ENCODE assay signal across 1 cellular context in the genomic region with DNA sequence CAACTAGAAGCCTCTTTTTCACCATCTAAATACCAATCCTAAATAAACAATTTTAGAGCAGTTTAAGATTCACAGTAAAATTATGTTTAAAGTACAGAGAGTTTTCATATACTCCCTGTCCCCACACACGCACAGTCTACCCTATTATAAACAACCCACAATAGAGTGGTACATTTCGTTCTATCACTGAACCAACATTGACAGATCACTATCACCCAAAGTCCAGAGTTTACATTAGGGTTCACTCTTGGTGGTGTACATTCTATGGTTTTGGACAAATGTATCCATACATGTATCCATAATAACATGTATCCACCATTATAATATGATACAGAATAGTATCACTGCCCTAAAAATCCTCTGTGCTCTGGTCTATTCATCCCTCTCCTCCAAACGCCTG.
A peak's percentile ranks its signal among the peaks of the same experiment; 100 is the strongest.
TF ChIP-seq lines count a peak whose summit lies in the region.

No MANE protein-coding gene starts in this region.

TF ChIP-seq in HepG2, 621 proteins besides CTCF, POLR2A, EP300 and RAD21 (continued from another document and continues in another):
- TF ChIP-seq ZNF75D (CRISPR knock-in tag; IDR thresholded peaks at IDR 0.05; ENCODE audit: borderline replicate concordance) (no peak), HDAC2 (CRISPR knock-in tag; IDR thresholded peaks at IDR 0.05) (peak; percentile 46; the same call in 1 of the 2 replicates), TEAD3 (CRISPR knock-in tag; optimal IDR thresholded peaks at IDR 0.05; ENCODE audit: borderline replicate concordance) (peak; percentile 9), SRY (CRISPR knock-in tag; IDR thresholded peaks at IDR 0.05) (no peak), ZNF12 (CRISPR knock-in tag; IDR thresholded peaks at IDR 0.05) (no peak), HMG20A (CRISPR knock-in tag; IDR thresholded peaks at IDR 0.05; ENCODE audit: borderline replicate concordance) (no peak; the same call in 1 of the 2 replicates), MTF1 (CRISPR knock-in tag; IDR thresholded peaks at IDR 0.05) (no peak), EED (CRISPR knock-in tag; IDR thresholded peaks at IDR 0.05) (no peak), BHLHE40 (IDR thresholded peaks at IDR 0.05; ENCODE audit: low read length) (no peak), ZNF883 (CRISPR knock-in tag; IDR thresholded peaks at IDR 0.05; ENCODE audit: not compliant biosample characterization) (no peak), PCBP2 (optimal IDR thresholded peaks at IDR 0.05; ENCODE audit: low read depth, low read length, poor library complexity, severe bottlenecking) (no peak), HNF4A (CRISPR knock-in tag; IDR thresholded peaks at IDR 0.05) (peak; percentile 83), HNRNPH1 (optimal IDR thresholded peaks at IDR 0.05; ENCODE audit: low read depth, low read length) (no peak), SUZ12 (IDR thresholded peaks at IDR 0.05; ENCODE audit: low read depth, low read length) (no peak), CBX5 (CRISPR knock-in tag; IDR thresholded peaks at IDR 0.05; ENCODE audit: borderline replicate concordance) (no peak), FLYWCH1 (CRISPR knock-in tag; IDR thresholded peaks at IDR 0.05) (no peak), ZNF772 (CRISPR knock-in tag; IDR thresholded peaks at IDR 0.05) (no peak), ASH2L (IDR thresholded peaks at IDR 0.05; ENCODE audit: insufficient read length, low read depth, low read length) (peak; percentile 22), HNRNPL (IDR thresholded peaks at IDR 0.05; ENCODE audit: low read depth, low read length) (no peak), ZFP41 (CRISPR knock-in tag; IDR thresholded peaks at IDR 0.05; ENCODE audit: borderline replicate concordance) (no peak), FOXC1 (CRISPR knock-in tag; IDR thresholded peaks at IDR 0.05; ENCODE audit: borderline replicate concordance) (no peak), CHCHD3 (CRISPR knock-in tag; IDR thresholded peaks at IDR 0.05) (no peak), ZSCAN9 (CRISPR knock-in tag; IDR thresholded peaks at IDR 0.05; ENCODE audit: borderline replicate concordance) (no peak), ZNF839 (CRISPR knock-in tag; IDR thresholded peaks at IDR 0.05; ENCODE audit: borderline replicate concordance) (no peak), IKZF1 (IDR thresholded peaks at IDR 0.05) (no peak), FOXA3 (CRISPR knock-in tag; IDR thresholded peaks at IDR 0.05) (peak; percentile 66), TOE1 (CRISPR knock-in tag; IDR thresholded peaks at IDR 0.05) (no peak), ZNF713 (CRISPR knock-in tag; IDR thresholded peaks at IDR 0.05) (no peak), HOXA5 (CRISPR knock-in tag; IDR thresholded peaks at IDR 0.05) (no peak)
- TF ChIP-seq, protein P1, sequence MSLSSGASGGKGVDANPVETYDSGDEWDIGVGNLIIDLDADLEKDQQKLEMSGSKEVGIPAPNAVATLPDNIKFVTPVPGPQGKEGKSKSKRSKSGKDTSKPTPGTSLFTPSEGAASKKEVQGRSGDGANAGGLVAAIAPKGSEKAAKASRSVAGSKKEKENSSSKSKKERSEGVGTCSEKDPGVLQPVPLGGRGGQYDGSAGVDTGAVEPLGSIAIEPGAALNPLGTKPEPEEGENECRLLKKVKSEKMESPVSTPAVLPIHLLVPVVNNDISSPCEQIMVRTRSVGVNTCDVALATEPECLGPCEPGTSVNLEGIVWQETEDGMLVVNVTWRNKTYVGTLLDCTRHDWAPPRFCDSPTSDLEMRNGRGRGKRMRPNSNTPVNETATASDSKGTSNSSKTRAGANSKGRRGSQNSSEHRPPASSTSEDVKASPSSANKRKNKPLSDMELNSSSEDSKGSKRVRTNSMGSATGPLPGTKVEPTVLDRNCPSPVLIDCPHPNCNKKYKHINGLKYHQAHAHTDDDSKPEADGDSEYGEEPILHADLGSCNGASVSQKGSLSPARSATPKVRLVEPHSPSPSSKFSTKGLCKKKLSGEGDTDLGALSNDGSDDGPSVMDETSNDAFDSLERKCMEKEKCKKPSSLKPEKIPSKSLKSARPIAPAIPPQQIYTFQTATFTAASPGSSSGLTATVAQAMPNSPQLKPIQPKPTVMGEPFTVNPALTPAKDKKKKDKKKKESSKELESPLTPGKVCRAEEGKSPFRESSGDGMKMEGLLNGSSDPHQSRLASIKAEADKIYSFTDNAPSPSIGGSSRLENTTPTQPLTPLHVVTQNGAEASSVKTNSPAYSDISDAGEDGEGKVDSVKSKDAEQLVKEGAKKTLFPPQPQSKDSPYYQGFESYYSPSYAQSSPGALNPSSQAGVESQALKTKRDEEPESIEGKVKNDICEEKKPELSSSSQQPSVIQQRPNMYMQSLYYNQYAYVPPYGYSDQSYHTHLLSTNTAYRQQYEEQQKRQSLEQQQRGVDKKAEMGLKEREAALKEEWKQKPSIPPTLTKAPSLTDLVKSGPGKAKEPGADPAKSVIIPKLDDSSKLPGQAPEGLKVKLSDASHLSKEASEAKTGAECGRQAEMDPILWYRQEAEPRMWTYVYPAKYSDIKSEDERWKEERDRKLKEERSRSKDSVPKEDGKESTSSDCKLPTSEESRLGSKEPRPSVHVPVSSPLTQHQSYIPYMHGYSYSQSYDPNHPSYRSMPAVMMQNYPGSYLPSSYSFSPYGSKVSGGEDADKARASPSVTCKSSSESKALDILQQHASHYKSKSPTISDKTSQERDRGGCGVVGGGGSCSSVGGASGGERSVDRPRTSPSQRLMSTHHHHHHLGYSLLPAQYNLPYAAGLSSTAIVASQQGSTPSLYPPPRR (CRISPR knock-in tag; IDR thresholded peaks at IDR 0.05; ENCODE audit: borderline replicate concordance): 0 out of 2 replicates have a peak, but pooled peaks have one; percentile 28
- TF ChIP-seq, protein P2, sequence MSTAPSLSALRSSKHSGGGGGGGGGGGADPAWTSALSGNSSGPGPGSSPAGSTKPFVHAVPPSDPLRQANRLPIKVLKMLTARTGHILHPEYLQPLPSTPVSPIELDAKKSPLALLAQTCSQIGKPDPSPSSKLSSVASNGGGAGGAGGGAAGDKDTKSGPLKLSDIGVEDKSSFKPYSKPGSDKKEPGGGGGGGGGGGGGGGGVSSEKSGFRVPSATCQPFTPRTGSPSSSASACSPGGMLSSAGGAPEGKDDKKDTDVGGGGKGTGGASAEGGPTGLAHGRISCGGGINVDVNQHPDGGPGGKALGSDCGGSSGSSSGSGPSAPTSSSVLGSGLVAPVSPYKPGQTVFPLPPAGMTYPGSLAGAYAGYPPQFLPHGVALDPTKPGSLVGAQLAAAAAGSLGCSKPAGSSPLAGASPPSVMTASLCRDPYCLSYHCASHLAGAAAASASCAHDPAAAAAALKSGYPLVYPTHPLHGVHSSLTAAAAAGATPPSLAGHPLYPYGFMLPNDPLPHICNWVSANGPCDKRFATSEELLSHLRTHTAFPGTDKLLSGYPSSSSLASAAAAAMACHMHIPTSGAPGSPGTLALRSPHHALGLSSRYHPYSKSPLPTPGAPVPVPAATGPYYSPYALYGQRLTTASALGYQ (CRISPR knock-in tag; IDR thresholded peaks at IDR 0.05): no peak
- TF ChIP-seq, protein P3, sequence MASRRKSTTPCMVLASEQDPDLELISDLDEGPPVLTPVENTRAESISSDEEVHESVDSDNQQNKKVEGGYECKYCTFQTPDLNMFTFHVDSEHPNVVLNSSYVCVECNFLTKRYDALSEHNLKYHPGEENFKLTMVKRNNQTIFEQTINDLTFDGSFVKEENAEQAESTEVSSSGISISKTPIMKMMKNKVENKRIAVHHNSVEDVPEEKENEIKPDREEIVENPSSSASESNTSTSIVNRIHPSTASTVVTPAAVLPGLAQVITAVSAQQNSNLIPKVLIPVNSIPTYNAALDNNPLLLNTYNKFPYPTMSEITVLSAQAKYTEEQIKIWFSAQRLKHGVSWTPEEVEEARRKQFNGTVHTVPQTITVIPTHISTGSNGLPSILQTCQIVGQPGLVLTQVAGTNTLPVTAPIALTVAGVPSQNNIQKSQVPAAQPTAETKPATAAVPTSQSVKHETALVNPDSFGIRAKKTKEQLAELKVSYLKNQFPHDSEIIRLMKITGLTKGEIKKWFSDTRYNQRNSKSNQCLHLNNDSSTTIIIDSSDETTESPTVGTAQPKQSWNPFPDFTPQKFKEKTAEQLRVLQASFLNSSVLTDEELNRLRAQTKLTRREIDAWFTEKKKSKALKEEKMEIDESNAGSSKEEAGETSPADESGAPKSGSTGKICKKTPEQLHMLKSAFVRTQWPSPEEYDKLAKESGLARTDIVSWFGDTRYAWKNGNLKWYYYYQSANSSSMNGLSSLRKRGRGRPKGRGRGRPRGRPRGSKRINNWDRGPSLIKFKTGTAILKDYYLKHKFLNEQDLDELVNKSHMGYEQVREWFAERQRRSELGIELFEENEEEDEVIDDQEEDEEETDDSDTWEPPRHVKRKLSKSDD (CRISPR knock-in tag; IDR thresholded peaks at IDR 0.05; ENCODE audit: low read depth): no peak
- TF ChIP-seq, protein P4, sequence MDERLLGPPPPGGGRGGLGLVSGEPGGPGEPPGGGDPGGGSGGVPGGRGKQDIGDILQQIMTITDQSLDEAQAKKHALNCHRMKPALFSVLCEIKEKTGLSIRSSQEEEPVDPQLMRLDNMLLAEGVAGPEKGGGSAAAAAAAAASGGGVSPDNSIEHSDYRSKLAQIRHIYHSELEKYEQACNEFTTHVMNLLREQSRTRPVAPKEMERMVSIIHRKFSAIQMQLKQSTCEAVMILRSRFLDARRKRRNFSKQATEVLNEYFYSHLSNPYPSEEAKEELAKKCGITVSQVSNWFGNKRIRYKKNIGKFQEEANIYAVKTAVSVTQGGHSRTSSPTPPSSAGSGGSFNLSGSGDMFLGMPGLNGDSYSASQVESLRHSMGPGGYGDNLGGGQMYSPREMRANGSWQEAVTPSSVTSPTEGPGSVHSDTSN (CRISPR knock-in tag; IDR thresholded peaks at IDR 0.05): no peak
- TF ChIP-seq, protein P5, sequence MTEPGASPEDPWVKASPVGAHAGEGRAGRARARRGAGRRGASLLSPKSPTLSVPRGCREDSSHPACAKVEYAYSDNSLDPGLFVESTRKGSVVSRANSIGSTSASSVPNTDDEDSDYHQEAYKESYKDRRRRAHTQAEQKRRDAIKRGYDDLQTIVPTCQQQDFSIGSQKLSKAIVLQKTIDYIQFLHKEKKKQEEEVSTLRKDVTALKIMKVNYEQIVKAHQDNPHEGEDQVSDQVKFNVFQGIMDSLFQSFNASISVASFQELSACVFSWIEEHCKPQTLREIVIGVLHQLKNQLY (CRISPR knock-in tag; IDR thresholded peaks at IDR 0.05): no peak
- TF ChIP-seq, protein P6, sequence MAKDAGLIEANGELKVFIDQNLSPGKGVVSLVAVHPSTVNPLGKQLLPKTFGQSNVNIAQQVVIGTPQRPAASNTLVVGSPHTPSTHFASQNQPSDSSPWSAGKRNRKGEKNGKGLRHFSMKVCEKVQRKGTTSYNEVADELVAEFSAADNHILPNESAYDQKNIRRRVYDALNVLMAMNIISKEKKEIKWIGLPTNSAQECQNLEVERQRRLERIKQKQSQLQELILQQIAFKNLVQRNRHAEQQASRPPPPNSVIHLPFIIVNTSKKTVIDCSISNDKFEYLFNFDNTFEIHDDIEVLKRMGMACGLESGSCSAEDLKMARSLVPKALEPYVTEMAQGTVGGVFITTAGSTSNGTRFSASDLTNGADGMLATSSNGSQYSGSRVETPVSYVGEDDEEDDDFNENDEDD (CRISPR knock-in tag; IDR thresholded peaks at IDR 0.05; ENCODE audit: borderline replicate concordance): no peak
- TF ChIP-seq, protein P7, sequence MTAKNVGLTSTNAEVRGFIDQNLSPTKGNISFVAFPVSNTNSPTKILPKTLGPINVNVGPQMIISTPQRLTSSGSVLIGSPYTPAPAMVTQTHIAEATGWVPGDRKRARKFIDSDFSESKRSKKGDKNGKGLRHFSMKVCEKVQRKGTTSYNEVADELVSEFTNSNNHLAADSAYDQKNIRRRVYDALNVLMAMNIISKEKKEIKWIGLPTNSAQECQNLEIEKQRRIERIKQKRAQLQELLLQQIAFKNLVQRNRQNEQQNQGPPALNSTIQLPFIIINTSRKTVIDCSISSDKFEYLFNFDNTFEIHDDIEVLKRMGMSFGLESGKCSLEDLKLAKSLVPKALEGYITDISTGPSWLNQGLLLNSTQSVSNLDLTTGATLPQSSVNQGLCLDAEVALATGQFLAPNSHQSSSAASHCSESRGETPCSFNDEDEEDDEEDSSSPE (CRISPR knock-in tag; IDR thresholded peaks at IDR 0.05): no peak
- TF ChIP-seq, protein P8, sequence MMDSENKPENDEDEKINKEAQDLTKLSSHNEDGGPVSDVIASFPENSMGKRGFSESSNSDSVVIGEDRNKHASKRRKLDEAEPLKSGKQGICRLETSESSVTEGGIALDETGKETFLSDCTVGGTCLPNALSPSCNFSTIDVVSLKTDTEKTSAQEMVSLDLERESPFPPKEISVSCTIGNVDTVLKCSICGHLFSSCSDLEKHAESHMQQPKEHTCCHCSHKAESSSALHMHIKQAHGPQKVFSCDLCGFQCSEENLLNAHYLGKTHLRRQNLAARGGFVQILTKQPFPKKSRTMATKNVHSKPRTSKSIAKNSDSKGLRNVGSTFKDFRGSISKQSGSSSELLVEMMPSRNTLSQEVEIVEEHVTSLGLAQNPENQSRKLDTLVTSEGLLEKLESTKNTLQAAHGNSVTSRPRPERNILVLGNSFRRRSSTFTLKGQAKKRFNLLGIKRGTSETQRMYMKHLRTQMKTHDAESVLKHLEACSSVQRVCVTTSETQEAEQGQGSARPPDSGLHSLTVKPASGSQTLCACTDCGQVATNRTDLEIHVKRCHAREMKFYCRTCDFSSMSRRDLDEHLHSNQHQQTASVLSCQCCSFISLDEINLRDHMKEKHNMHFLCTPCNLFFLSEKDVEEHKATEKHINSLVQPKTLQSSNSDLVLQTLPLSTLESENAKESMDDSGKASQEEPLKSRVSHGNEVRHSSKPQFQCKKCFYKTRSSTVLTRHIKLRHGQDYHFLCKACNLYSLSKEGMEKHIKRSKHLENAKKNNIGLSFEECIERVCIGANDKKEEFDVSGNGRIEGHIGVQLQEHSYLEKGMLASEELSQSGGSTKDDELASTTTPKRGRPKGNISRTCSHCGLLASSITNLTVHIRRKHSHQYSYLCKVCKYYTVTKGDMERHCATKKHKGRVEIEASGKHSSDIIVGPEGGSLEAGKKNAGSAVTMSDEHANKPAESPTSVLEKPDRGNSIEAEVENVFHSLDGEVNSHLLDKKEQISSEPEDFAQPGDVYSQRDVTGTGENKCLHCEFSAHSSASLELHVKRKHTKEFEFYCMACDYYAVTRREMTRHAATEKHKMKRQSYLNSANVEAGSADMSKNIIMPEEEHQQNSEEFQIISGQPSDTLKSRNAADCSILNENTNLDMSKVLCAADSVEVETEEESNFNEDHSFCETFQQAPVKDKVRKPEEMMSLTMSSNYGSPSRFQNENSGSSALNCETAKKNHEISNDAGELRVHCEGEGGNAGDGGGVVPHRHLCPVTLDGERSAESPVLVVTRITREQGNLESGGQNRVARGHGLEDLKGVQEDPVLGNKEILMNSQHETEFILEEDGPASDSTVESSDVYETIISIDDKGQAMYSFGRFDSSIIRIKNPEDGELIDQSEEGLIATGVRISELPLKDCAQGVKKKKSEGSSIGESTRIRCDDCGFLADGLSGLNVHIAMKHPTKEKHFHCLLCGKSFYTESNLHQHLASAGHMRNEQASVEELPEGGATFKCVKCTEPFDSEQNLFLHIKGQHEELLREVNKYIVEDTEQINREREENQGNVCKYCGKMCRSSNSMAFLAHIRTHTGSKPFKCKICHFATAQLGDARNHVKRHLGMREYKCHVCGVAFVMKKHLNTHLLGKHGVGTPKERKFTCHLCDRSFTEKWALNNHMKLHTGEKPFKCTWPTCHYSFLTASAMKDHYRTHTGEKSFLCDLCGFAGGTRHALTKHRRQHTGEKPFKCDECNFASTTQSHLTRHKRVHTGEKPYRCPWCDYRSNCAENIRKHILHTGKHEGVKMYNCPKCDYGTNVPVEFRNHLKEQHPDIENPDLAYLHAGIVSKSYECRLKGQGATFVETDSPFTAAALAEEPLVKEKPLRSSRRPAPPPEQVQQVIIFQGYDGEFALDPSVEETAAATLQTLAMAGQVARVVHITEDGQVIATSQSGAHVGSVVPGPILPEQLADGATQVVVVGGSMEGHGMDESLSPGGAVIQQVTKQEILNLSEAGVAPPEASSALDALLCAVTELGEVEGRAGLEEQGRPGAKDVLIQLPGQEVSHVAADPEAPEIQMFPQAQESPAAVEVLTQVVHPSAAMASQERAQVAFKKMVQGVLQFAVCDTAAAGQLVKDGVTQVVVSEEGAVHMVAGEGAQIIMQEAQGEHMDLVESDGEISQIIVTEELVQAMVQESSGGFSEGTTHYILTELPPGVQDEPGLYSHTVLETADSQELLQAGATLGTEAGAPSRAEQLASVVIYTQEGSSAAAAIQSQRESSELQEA (CRISPR knock-in tag; IDR thresholded peaks at IDR 0.05; ENCODE audit: not compliant biosample characterization): no peak
